17 cellular contexts compared by ENCODE assay signal in the genomic region with DNA sequence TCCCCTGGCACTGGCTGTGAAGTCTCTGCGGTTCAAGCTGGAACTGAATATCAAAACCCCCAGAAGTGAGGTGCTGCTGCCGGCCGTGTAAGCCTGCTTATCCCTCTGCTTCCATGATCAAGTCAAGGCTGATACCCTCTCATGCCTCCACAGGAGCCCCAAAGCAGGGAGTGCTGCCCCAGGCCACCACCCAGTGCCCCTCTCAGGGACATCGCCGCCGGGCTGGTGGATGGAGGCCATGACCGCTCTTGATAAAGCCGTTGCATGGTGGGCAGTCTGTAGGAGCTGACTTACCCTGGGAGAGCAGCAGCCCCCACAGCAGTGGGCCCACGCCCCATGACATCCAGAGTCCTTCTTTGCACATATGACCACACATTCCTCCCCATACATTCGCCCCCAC.
DNase-seq lines count a peak whose midpoint lies in the region; ATAC-seq, FAIRE-seq and TF ChIP-seq lines count a peak whose summit lies in the region.
"Had no signal": no experiment of that assay in that cellular context is flagged by ENCODE, and none has a peak within 500 bp of the region (broad histone marks: within the 10 kb centered on the region; RNA-seq: fewer than 3 reads in every experiment).

No MANE protein-coding gene starts in this region.

- H3K27me3 ChIP-seq in astrocyte (ENCODE audit: insufficient read depth, low read length) (no peaks in the 10 kb centered on the region), neuronal stem cell (ENCODE audit: control insufficient read depth in 3 of 3, insufficient read depth in 3 of 3, low read depth in 1 of 3, low read length in 3 of 3) (no peaks in the 10 kb centered on the region), brain microvascular endothelial cell (replicated peaks) (no peaks in the 10 kb centered on the region)

- H3K27me3 Mint-ChIP-seq in astrocyte (ENCODE audit: low read depth, unreplicated experiment) = peaks cover 22% of the 10 kb centered on the region
- H3K27me3 Mint-ChIP-seq: B cell had no signal

- H2BK120ac ChIP-seq in neuronal stem cell (ENCODE audit: low read depth, low read length) = no peak overlapping the region

- H2BK5ac ChIP-seq in neuronal stem cell (ENCODE audit: low read length) = no peak overlapping the region

- no peak overlapping the region for H3K4me2 ChIP-seq in astrocyte (ENCODE audit: low read length)
- H3K4me2 ChIP-seq in neuronal stem cell (ENCODE audit: insufficient read depth, low read length, poor library complexity, severe bottlenecking) = no peak overlapping the region

- no peak overlapping the region for H2AFZ ChIP-seq in astrocyte (ENCODE audit: low read depth, low read length)
- H2AFZ ChIP-seq in neuronal stem cell (ENCODE audit: low read length) = no peak overlapping the region
- H2AFZ ChIP-seq: GM23248 had no signal

- H2AK5ac ChIP-seq in neuronal stem cell (ENCODE audit: low read depth, low read length) = peak overlapping the region; percentile 13

- H3K4me3 Mint-ChIP-seq in astrocyte (ENCODE audit: unreplicated experiment) = no peak overlapping the region
- H3K4me3 Mint-ChIP-seq: B cell; CD4-positive, alpha-beta T cell had no signal

- H3K4me1 ChIP-seq in astrocyte (ENCODE audit: insufficient read depth, low read length) = peaks cover 21% of the 10 kb centered on the region
- peaks cover 0 to 3% of the 10 kb centered on the region in 2 donors for H3K4me1 ChIP-seq in neuronal stem cell (ENCODE audit: control insufficient read depth in 2 of 2, insufficient read depth in 1 of 2, low read depth in 1 of 2, low read length in 2 of 2)
- no peaks in the 10 kb centered on the region for H3K4me1 ChIP-seq in mucosa of descending colon (ENCODE audit: low read depth)
- H3K4me1 ChIP-seq: HAP-1 had no signal

- H3K36me3 Mint-ChIP-seq in astrocyte (ENCODE audit: low read depth, unreplicated experiment) = no peaks in the 10 kb centered on the region

- H2BK12ac ChIP-seq in neuronal stem cell (ENCODE audit: low read length) = no peak overlapping the region

- no peaks in the 10 kb centered on the region for H3K79me2 ChIP-seq in astrocyte (ENCODE audit: insufficient read depth, low read length)

- no peak overlapping the region for H3K14ac ChIP-seq in neuronal stem cell (ENCODE audit: low read length)

- H3K36me3 ChIP-seq in astrocyte (ENCODE audit: insufficient read depth, low read length) (no peaks in the 10 kb centered on the region), neuronal stem cell (replicated peaks in 1 of 2; ENCODE audit: control insufficient read depth in 2 of 2, insufficient read depth in 2 of 2, low read length in 2 of 2) (no peaks in the 10 kb centered on the region), brain microvascular endothelial cell (replicated peaks) (no peaks in the 10 kb centered on the region), mucosa of descending colon (ENCODE audit: low read depth) (no peaks in the 10 kb centered on the region)
- H3K36me3 ChIP-seq: HAP-1 had no signal

- ATAC-seq in left ventricle myocardium superior (no peak), Right ventricle myocardium superior (ENCODE audit: poor library complexity) (no peak), mucosa of descending colon (no peak)

- H3K4me1 Mint-ChIP-seq in astrocyte (ENCODE audit: low read depth, unreplicated experiment) = peaks cover 10% of the 10 kb centered on the region
- H3K4me1 Mint-ChIP-seq: B cell had no signal

- H3K4me3 ChIP-seq in astrocyte (ENCODE audit: insufficient read depth, low read depth, low read length) = no peak overlapping the region
- H3K4me3 ChIP-seq in neuronal stem cell (ENCODE audit: low read length in 2 of 2) = peak overlapping the region in 1 of 2 donors; percentile 29
- H3K4me3 ChIP-seq in brain microvascular endothelial cell (ENCODE audit: low read depth, low read length) = no peak overlapping the region
- H3K4me3 ChIP-seq in mucosa of descending colon = no peak overlapping the region
- H3K4me3 ChIP-seq: GM23248, HAP-1 had no signal

- in situ Hi-C loops in brain microvascular endothelial cell (cut with HindIII; ENCODE audit: low pct_ligation_motif_present, low sequenced_read_pairs) = no loop called here

- H3K79me1 ChIP-seq in neuronal stem cell (ENCODE audit: low read depth, low read length) = no peaks in the 10 kb centered on the region

- H3K9ac ChIP-seq in astrocyte (ENCODE audit: low read length) (no peak overlapping the region), neuronal stem cell (ENCODE audit: low read depth, low read length, poor library complexity) (no peak overlapping the region)
- H3K9ac ChIP-seq: GM23248 had no signal

- no peak for FAIRE-seq in astrocyte (lab: Jason Lieb, UNC)
- FAIRE-seq: GM12892, GM18507, HTR-8/SVneo had no signal

- TF ChIP-seq CTCF in astrocyte (IDR thresholded peaks at IDR 0.05; ENCODE audit: insufficient read depth, low read depth, low read length) = no peak
- no peak for TF ChIP-seq CTCF in brain microvascular endothelial cell (IDR thresholded peaks at IDR 0.05; ENCODE audit: low read depth, low read length, missing control alignments)
- TF ChIP-seq CTCF in mucosa of descending colon (IDR thresholded peaks at IDR 0.05) = no peak

- H4K20me1 ChIP-seq in astrocyte (ENCODE audit: insufficient read depth, low read length) = no peaks in the 10 kb centered on the region

- no peak overlapping the region for H3K27ac ChIP-seq in astrocyte (ENCODE audit: low read depth, low read length)
- no peak overlapping the region for H3K27ac ChIP-seq in neuronal stem cell (replicated peaks; ENCODE audit: low read length)
- no peak overlapping the region for H3K27ac ChIP-seq in brain microvascular endothelial cell
- H3K27ac ChIP-seq: C4-2B, GM23248 had no signal

- no peak overlapping the region for H3K23ac ChIP-seq in neuronal stem cell (ENCODE audit: low read depth, low read length, poor library complexity)

- H3K4ac ChIP-seq in neuronal stem cell (ENCODE audit: low read length) = no peak overlapping the region

- no peak overlapping the region for H4K8ac ChIP-seq in neuronal stem cell (ENCODE audit: low read depth, low read length)

- WGBS in neuronal stem cell (ENCODE audit: extremely low coverage in 2 of 2, insufficient read length in 2 of 2, insufficient replicate concordance in 1 of 2), 2 donors = no CpG with 5 or more reads among the region's 10 CpGs

- H3K18ac ChIP-seq in neuronal stem cell (ENCODE audit: low read length) = peak overlapping the region; percentile 36

- DNase-seq in left ventricle myocardium superior = peak; percentile 12
- DNase-seq in Right ventricle myocardium superior = no peak
- no peak for DNase-seq in astrocyte (ENCODE audit: low read depth)
- no peak for DNase-seq in neuronal stem cell (ENCODE audit: low spot score)
- no peak for DNase-seq in brain microvascular endothelial cell
- DNase-seq in mucosa of descending colon = no peak
- DNase-seq: CD4-positive, alpha-beta T cell; DMS153; GDM1; GM23248; IMR-90 had no signal

- peaks cover 2% of the 10 kb centered on the region for H3K9me3 Mint-ChIP-seq in astrocyte (ENCODE audit: unreplicated experiment)
- H3K9me3 Mint-ChIP-seq: CD4-positive, alpha-beta T cell had no signal

- H4K91ac ChIP-seq in neuronal stem cell (ENCODE audit: low read depth, low read length, poor library complexity) = no peak overlapping the region

- H3K9me3 ChIP-seq in astrocyte (ENCODE audit: insufficient read depth, low read depth, low read length) (no peaks in the 10 kb centered on the region), neuronal stem cell (replicated peaks in 1 of 2; ENCODE audit: control insufficient read depth in 2 of 2, insufficient read depth in 1 of 2, low read depth in 1 of 2, low read length in 2 of 2) (no peaks in the 10 kb centered on the region), mucosa of descending colon (no peaks in the 10 kb centered on the region)
- H3K9me3 ChIP-seq: HAP-1 had no signal

- peak overlapping the region; percentile 53 for H3K27ac Mint-ChIP-seq in astrocyte (ENCODE audit: unreplicated experiment)
- H3K27ac Mint-ChIP-seq: B cell; CD4-positive, alpha-beta T cell had no signal

- intact Hi-C loops in left ventricle myocardium superior (cut with micrococcal nuclease) = no loop called here
- intact Hi-C loops in Right ventricle myocardium superior (cut with DNase I) = no loop called here
- intact Hi-C loops in mucosa of descending colon (cut with DNase I, micrococcal nuclease) = no loop called here

- H2BK15ac ChIP-seq in neuronal stem cell (ENCODE audit: low read length) = no peak overlapping the region
